ENCODE assay signal across 1 cellular context in the genomic region with DNA sequence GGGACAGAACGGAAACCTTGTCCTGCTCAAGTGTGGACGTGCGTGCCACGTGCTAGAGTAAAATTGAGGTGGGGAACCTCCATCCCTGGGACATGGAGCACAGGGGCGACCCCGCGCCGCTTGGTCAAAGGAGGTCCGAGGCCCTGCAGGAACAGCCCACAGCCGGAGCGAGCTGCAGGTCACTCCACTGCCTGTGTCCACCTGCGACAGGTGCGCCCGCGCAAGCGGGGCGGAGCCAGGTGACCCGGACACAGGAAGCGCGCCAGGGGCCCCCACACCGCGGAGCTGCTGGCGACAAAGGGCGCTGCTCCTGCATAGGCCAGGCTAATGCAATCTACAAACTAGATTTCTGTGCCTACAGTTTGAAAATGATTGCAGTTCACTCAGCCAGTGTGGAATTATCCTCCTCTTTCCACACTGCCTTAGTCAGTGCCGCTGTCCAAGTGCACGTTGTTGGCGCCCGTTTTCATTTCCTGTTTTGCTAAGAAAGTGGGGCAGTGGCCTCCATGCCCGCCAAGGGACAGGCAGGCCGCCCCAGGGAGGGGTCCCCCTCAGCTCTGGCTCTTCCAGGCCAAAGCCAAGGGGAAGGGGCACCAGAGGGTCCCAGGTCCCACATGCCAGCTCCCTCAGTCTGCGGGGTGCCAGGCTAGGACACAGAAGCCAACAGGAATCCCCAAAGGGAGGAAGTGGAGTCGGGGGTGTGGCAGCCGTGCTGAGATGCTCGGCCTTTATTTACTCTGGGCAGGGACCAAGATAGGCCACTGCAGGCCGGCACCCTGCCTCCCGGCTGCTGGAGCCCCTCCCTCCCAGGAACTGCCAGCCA.
TF ChIP-seq lines count a peak whose summit lies in the region.

No MANE protein-coding gene starts in this region.

TF ChIP-seq in K562, 482 proteins besides CTCF, POLR2A, EP300 and RAD21 (continued from another document and continues in another):
- TF ChIP-seq, protein P1, sequence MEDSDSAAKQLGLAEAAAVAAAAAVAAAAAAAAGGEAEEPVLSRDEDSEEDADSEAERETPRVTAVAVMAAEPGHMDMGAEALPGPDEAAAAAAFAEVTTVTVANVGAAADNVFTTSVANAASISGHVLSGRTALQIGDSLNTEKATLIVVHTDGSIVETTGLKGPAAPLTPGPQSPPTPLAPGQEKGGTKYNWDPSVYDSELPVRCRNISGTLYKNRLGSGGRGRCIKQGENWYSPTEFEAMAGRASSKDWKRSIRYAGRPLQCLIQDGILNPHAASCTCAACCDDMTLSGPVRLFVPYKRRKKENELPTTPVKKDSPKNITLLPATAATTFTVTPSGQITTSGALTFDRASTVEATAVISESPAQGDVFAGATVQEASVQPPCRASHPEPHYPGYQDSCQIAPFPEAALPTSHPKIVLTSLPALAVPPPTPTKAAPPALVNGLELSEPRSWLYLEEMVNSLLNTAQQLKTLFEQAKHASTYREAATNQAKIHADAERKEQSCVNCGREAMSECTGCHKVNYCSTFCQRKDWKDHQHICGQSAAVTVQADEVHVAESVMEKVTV (CRISPR knock-in tag; IDR thresholded peaks at IDR 0.05), result no peak
- no peak for TF ChIP-seq ZKSCAN1 (IDR thresholded peaks at IDR 0.05; ENCODE audit: low read depth, low read length)
- TF ChIP-seq ZNF263 (CRISPR knock-in tag; IDR thresholded peaks at IDR 0.05; ENCODE audit: borderline replicate concordance), result no peak
- TF ChIP-seq RFX5 (IDR thresholded peaks at IDR 0.05; ENCODE audit: low read depth, low read length), result no peak
- TF ChIP-seq, protein P2, sequence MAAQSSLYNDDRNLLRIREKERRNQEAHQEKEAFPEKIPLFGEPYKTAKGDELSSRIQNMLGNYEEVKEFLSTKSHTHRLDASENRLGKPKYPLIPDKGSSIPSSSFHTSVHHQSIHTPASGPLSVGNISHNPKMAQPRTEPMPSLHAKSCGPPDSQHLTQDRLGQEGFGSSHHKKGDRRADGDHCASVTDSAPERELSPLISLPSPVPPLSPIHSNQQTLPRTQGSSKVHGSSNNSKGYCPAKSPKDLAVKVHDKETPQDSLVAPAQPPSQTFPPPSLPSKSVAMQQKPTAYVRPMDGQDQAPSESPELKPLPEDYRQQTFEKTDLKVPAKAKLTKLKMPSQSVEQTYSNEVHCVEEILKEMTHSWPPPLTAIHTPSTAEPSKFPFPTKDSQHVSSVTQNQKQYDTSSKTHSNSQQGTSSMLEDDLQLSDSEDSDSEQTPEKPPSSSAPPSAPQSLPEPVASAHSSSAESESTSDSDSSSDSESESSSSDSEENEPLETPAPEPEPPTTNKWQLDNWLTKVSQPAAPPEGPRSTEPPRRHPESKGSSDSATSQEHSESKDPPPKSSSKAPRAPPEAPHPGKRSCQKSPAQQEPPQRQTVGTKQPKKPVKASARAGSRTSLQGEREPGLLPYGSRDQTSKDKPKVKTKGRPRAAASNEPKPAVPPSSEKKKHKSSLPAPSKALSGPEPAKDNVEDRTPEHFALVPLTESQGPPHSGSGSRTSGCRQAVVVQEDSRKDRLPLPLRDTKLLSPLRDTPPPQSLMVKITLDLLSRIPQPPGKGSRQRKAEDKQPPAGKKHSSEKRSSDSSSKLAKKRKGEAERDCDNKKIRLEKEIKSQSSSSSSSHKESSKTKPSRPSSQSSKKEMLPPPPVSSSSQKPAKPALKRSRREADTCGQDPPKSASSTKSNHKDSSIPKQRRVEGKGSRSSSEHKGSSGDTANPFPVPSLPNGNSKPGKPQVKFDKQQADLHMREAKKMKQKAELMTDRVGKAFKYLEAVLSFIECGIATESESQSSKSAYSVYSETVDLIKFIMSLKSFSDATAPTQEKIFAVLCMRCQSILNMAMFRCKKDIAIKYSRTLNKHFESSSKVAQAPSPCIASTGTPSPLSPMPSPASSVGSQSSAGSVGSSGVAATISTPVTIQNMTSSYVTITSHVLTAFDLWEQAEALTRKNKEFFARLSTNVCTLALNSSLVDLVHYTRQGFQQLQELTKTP (IDR thresholded peaks at IDR 0.05; ENCODE audit: low read depth in 1 of 2, partially characterized antibody in 2 of 2), result no peak
- TF ChIP-seq, protein P3, sequence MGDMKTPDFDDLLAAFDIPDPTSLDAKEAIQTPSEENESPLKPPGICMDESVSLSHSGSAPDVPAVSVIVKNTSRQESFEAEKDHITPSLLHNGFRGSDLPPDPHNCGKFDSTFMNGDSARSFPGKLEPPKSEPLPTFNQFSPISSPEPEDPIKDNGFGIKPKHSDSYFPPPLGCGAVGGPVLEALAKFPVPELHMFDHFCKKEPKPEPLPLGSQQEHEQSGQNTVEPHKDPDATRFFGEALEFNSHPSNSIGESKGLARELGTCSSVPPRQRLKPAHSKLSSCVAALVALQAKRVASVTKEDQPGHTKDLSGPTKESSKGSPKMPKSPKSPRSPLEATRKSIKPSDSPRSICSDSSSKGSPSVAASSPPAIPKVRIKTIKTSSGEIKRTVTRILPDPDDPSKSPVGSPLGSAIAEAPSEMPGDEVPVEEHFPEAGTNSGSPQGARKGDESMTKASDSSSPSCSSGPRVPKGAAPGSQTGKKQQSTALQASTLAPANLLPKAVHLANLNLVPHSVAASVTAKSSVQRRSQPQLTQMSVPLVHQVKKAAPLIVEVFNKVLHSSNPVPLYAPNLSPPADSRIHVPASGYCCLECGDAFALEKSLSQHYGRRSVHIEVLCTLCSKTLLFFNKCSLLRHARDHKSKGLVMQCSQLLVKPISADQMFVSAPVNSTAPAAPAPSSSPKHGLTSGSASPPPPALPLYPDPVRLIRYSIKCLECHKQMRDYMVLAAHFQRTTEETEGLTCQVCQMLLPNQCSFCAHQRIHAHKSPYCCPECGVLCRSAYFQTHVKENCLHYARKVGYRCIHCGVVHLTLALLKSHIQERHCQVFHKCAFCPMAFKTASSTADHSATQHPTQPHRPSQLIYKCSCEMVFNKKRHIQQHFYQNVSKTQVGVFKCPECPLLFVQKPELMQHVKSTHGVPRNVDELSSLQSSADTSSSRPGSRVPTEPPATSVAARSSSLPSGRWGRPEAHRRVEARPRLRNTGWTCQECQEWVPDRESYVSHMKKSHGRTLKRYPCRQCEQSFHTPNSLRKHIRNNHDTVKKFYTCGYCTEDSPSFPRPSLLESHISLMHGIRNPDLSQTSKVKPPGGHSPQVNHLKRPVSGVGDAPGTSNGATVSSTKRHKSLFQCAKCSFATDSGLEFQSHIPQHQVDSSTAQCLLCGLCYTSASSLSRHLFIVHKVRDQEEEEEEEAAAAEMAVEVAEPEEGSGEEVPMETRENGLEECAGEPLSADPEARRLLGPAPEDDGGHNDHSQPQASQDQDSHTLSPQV (IDR thresholded peaks at IDR 0.05), result peak; percentile 71
- TF ChIP-seq ADNP (tag; IDR thresholded peaks at IDR 0.05), result no peak
- no peak for TF ChIP-seq EWSR1 (IDR thresholded peaks at IDR 0.05; ENCODE audit: borderline replicate concordance, low read depth, partially characterized antibody)
- no peak for TF ChIP-seq ZNF140 (CRISPR knock-in tag; IDR thresholded peaks at IDR 0.05)
- TF ChIP-seq, protein P4, sequence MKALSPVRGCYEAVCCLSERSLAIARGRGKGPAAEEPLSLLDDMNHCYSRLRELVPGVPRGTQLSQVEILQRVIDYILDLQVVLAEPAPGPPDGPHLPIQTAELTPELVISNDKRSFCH (CRISPR knock-in tag; IDR thresholded peaks at IDR 0.05), result no peak
- TF ChIP-seq, protein P4 (tag; IDR thresholded peaks at IDR 0.05), result no peak; the same call in 1 of the 2 replicates
- no peak for TF ChIP-seq RNF2 (IDR thresholded peaks at IDR 0.05)
- 0 out of 2 replicates have a peak, but pooled peaks have one; percentile 12 for TF ChIP-seq ZBED1 (IDR thresholded peaks at IDR 0.05)
- TF ChIP-seq NFE2L1 (tag; IDR thresholded peaks at IDR 0.05; ENCODE audit: borderline replicate concordance, low read depth), result no peak
- TF ChIP-seq, protein P5, sequence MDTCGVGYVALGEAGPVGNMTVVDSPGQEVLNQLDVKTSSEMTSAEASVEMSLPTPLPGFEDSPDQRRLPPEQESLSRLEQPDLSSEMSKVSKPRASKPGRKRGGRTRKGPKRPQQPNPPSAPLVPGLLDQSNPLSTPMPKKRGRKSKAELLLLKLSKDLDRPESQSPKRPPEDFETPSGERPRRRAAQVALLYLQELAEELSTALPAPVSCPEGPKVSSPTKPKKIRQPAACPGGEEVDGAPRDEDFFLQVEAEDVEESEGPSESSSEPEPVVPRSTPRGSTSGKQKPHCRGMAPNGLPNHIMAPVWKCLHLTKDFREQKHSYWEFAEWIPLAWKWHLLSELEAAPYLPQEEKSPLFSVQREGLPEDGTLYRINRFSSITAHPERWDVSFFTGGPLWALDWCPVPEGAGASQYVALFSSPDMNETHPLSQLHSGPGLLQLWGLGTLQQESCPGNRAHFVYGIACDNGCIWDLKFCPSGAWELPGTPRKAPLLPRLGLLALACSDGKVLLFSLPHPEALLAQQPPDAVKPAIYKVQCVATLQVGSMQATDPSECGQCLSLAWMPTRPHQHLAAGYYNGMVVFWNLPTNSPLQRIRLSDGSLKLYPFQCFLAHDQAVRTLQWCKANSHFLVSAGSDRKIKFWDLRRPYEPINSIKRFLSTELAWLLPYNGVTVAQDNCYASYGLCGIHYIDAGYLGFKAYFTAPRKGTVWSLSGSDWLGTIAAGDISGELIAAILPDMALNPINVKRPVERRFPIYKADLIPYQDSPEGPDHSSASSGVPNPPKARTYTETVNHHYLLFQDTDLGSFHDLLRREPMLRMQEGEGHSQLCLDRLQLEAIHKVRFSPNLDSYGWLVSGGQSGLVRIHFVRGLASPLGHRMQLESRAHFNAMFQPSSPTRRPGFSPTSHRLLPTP (IDR thresholded peaks at IDR 0.05; ENCODE audit: borderline replicate concordance, extremely low read depth, insufficient read length), result no peak
- 0 out of 2 replicates have a peak, but pooled peaks have one; percentile 8 for TF ChIP-seq CHD2 (IDR thresholded peaks at IDR 0.05; ENCODE audit: low read depth, low read length)
- TF ChIP-seq, protein P6, sequence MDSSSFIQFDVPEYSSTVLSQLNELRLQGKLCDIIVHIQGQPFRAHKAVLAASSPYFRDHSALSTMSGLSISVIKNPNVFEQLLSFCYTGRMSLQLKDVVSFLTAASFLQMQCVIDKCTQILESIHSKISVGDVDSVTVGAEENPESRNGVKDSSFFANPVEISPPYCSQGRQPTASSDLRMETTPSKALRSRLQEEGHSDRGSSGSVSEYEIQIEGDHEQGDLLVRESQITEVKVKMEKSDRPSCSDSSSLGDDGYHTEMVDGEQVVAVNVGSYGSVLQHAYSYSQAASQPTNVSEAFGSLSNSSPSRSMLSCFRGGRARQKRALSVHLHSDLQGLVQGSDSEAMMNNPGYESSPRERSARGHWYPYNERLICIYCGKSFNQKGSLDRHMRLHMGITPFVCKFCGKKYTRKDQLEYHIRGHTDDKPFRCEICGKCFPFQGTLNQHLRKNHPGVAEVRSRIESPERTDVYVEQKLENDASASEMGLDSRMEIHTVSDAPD (CRISPR knock-in tag; IDR thresholded peaks at IDR 0.05), result no peak
- TF ChIP-seq FOXK1 (CRISPR knock-in tag; IDR thresholded peaks at IDR 0.05; ENCODE audit: borderline replicate concordance), result no peak
- no peak for TF ChIP-seq SRSF1 (IDR thresholded peaks at IDR 0.05; ENCODE audit: low read depth, low read length)
- peak; percentile 33 for TF ChIP-seq FIP1L1 (IDR thresholded peaks at IDR 0.05; ENCODE audit: low read depth, low read length, poor library complexity, severe bottlenecking)
- TF ChIP-seq STAG1 (CRISPR knock-in tag; IDR thresholded peaks at IDR 0.05; ENCODE audit: borderline replicate concordance), result no peak
- no peak for TF ChIP-seq POLR2AphosphoS2 (IDR thresholded peaks at IDR 0.05; ENCODE audit: low read length)
- TF ChIP-seq SMAD4 (CRISPR knock-in tag; conservative IDR thresholded peaks at IDR 0.05), result 0 out of 2 replicates have a peak, but pooled peaks have one; percentile 36
- no peak for TF ChIP-seq NR2C2 (CRISPR knock-in tag; IDR thresholded peaks at IDR 0.05)
- TF ChIP-seq NR2C2 (tag; IDR thresholded peaks at IDR 0.05), result peak; percentile 60
- TF ChIP-seq MEF2A (IDR thresholded peaks at IDR 0.05; ENCODE audit: control insufficient read depth, low read depth, low read length), result no peak
- no peak for TF ChIP-seq BMI1 (IDR thresholded peaks at IDR 0.05; ENCODE audit: low read length)
- TF ChIP-seq, protein P7, sequence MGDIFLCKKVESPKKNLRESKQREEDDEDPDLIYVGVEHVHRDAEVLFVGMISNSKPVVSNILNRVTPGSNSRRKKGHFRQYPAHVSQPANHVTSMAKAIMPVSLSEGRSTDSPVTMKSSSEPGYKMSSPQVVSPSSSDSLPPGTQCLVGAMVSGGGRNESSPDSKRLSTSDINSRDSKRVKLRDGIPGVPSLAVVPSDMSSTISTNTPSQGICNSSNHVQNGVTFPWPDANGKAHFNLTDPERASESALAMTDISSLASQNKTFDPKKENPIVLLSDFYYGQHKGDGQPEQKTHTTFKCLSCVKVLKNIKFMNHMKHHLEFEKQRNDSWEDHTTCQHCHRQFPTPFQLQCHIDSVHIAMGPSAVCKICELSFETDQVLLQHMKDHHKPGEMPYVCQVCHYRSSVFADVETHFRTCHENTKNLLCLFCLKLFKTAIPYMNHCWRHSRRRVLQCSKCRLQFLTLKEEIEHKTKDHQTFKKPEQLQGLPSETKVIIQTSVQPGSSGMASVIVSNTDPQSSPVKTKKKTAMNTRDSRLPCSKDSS (IDR thresholded peaks at IDR 0.05; ENCODE audit: low read depth, partially characterized antibody), result no peak
- TF ChIP-seq, protein P8, sequence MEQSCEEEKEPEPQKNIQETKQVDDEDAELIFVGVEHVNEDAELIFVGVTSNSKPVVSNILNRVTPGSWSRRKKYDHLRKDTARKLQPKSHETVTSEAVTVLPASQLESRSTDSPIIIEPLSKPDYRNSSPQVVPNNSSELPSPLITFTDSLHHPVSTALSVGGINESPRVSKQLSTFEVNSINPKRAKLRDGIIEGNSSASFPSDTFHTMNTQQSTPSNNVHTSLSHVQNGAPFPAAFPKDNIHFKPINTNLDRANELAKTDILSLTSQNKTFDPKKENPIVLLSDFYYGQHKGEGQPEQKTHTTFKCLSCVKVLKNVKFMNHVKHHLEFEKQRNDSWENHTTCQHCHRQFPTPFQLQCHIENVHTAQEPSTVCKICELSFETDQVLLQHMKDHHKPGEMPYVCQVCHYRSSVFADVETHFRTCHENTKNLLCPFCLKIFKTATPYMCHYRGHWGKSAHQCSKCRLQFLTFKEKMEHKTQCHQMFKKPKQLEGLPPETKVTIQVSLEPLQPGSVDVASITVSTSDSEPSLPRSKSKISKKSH (CRISPR knock-in tag; IDR thresholded peaks at IDR 0.05), result no peak
- TF ChIP-seq, protein P9, sequence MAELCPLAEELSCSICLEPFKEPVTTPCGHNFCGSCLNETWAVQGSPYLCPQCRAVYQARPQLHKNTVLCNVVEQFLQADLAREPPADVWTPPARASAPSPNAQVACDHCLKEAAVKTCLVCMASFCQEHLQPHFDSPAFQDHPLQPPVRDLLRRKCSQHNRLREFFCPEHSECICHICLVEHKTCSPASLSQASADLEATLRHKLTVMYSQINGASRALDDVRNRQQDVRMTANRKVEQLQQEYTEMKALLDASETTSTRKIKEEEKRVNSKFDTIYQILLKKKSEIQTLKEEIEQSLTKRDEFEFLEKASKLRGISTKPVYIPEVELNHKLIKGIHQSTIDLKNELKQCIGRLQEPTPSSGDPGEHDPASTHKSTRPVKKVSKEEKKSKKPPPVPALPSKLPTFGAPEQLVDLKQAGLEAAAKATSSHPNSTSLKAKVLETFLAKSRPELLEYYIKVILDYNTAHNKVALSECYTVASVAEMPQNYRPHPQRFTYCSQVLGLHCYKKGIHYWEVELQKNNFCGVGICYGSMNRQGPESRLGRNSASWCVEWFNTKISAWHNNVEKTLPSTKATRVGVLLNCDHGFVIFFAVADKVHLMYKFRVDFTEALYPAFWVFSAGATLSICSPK (IDR thresholded peaks at IDR 0.05; ENCODE audit: borderline replicate concordance), result no peak
